In genomic region chr16:1981972-1982574, GRCh38 we compare ENCODE assay signal across 17 cellular contexts. TPM values are rescaled to one million over a fixed set of nuclear protein-coding genes. Genes with fewer than 3 reads are reported as not detected.
DNase-seq lines count a peak whose midpoint lies in the region; ATAC-seq and FAIRE-seq lines count a peak whose summit lies in the region.
"Had no signal": no experiment of that assay in that cellular context is flagged by ENCODE, and none has a peak within 500 bp of the region (broad histone marks: within the 10 kb centered on the region; RNA-seq: fewer than 3 reads in every experiment).

No MANE protein-coding gene starts in this region.

- no peak for FAIRE-seq in small intestine (lab: Jason Lieb, UNC)
- FAIRE-seq: kidney had no signal

- H3K4me3 Mint-ChIP-seq in activated naive CD4-positive, alpha-beta T cell treated with anti-CD3 and anti-CD28 coated beads for 36 hours, result peak overlapping the region; percentile 80

- 15 to 49% (median 23%) methylated on average over 6 of the region's 6 CpGs for WGBS in small intestine, 3 donors

- H3K4me1 Mint-ChIP-seq in activated naive CD4-positive, alpha-beta T cell treated with anti-CD3 and anti-CD28 coated beads for 36 hours (ENCODE audit: low read depth), result peaks cover 10% of the 10 kb centered on the region

- H3K9me3 Mint-ChIP-seq in activated naive CD4-positive, alpha-beta T cell treated with anti-CD3 and anti-CD28 coated beads for 36 hours, result no peaks in the 10 kb centered on the region

- peaks cover 19% of the 10 kb centered on the region for H3K36me3 Mint-ChIP-seq in activated naive CD4-positive, alpha-beta T cell treated with anti-CD3 and anti-CD28 coated beads for 36 hours (ENCODE audit: low read depth)

- no peak for DNase-seq in activated naive CD4-positive, alpha-beta T cell treated with anti-CD3 and anti-CD28 coated beads for 36 hours
- DNase-seq in activated naive CD4-positive, alpha-beta T cell treated with Interleukin-2 at 50 U/mL for 16 hours, result no peak
- peak; percentile 37 for DNase-seq in NCI-H526 treated with DMSO at 0.1 percent for 48 hours (lab: John Stamatoyannopoulos, UW)
- DNase-seq in small intestine, result peak; percentile 66
- no peak for DNase-seq in HuH-7.5 (ENCODE audit: low spot score)
- DNase-seq: activated gamma-delta T cell, cortex of kidney, foreskin fibroblast, GOT3, kidney, NCI-H1105, tibial artery had no signal

- H3K27me3 Mint-ChIP-seq in activated naive CD4-positive, alpha-beta T cell treated with anti-CD3 and anti-CD28 coated beads for 36 hours (ENCODE audit: low read depth), result peaks cover 22% of the 10 kb centered on the region

- no peak overlapping the region for H3K27ac Mint-ChIP-seq in activated naive CD4-positive, alpha-beta T cell treated with anti-CD3 and anti-CD28 coated beads for 36 hours

- peaks cover 0 to 5% of the 10 kb centered on the region in 2 donors for H3K27me3 ChIP-seq in small intestine (ENCODE audit: control insufficient read depth in 2 of 2, insufficient read depth in 2 of 2, low read length in 2 of 2)

- H3K4me3 ChIP-seq in small intestine (ENCODE audit: low read depth in 1 of 2, low read length in 2 of 2), result no peak overlapping the region
- H3K4me3 ChIP-seq: tibial artery had no signal

- intact Hi-C loops in activated naive CD4-positive, alpha-beta T cell treated with anti-CD3 and anti-CD28 coated beads for 36 hours (cut with micrococcal nuclease), result no loop called here

- ATAC-seq in esophagus mucosa (peak; percentile 2), GM19452 (IDR thresholded peaks at IDR 0.05; ENCODE audit: unreplicated experiment) (no peak), GM18498 (IDR thresholded peaks at IDR 0.05; ENCODE audit: unreplicated experiment) (no peak)

- H3K36me3 ChIP-seq in small intestine (ENCODE audit: control insufficient read depth in 2 of 2, insufficient read depth in 2 of 2, low read length in 2 of 2), result peaks cover 2% of the 10 kb centered on the region in 2 donors

- H3K4me1 ChIP-seq in small intestine (ENCODE audit: control insufficient read depth in 2 of 2, insufficient read depth in 1 of 2, low read depth in 1 of 2, low read length in 1 of 2), result peaks cover 0 to 5% of the 10 kb centered on the region in 2 donors

- CTCF ChIA-PET in activated naive CD4-positive, alpha-beta T cell treated with anti-CD3 and anti-CD28 coated beads for 36 hours (lab: Charles Lee), result interaction anchor here (0.7 to 1.4 kb wide), 3 partner anchors 8 to 32 kb away, joined by 3 to 4 read pairs (median 4); no protein-coding TSS in a partner anchor

- no peaks in the 10 kb centered on the region for H3K9me3 ChIP-seq in small intestine (ENCODE audit: control insufficient read depth, low read depth)
- H3K9me3 ChIP-seq: BLaER1 treated with 17β-estradiol and CSF1 and Interleukin-3, amounts not matched to agents 10 nM and 100 nM; tibial artery had no signal

- peak overlapping the region; percentile 5 to 78 for H3K27ac ChIP-seq in small intestine (ENCODE audit: low read depth in 1 of 2, low read length in 1 of 2)
- H3K27ac ChIP-seq: BLaER1 treated with 17β-estradiol and CSF1 and Interleukin-3, amounts not matched to agents 10 nM and 100 nM; tibial artery had no signal

RNA-seq across cellular contexts. Expression of gene NOXO1, which starts 0.8 kb away (rescaled TPM):
- total RNA-seq in activated naive CD4-positive, alpha-beta T cell treated with anti-CD3 and anti-CD28 coated beads for 36 hours, result not detected
- 4.6 TPM for total RNA-seq in esophagus mucosa
- 10 to 100 TPM in 2 of 3 donors, 1 to 10 TPM in 1; 5.0 to 30.5 (median 16.5) TPM for polyA plus RNA-seq in small intestine

RNA-seq across cellular contexts. Expression of gene GFER, which starts 1.9 kb away (rescaled TPM):
- total RNA-seq in activated naive CD4-positive, alpha-beta T cell treated with anti-CD3 and anti-CD28 coated beads for 36 hours, result 10 to 100 TPM; 29.8 to 30.1 TPM
- total RNA-seq in esophagus mucosa, result 17.0 TPM
- 100 to 1,000 TPM in 2 of 3 donors, 10 to 100 TPM in 1; 58.0 to 261 (median 131) TPM for polyA plus RNA-seq in small intestine

RNA-seq across cellular contexts. Expression of gene SYNGR3, which starts 7.7 kb away (rescaled TPM):
- 1 to 10 TPM; 5.7 to 7.2 TPM for total RNA-seq in activated naive CD4-positive, alpha-beta T cell treated with anti-CD3 and anti-CD28 coated beads for 36 hours
- total RNA-seq in esophagus mucosa, result 0.16 TPM
- 1 to 10 TPM in 2 of 3 donors, under 1 TPM in 1; 0.45 to 5.4 (median 1.1) TPM for polyA plus RNA-seq in small intestine

RNA-seq across cellular contexts. Expression of gene TBL3, which starts 10.2 kb away (rescaled TPM):
- 10 to 100 TPM; 36.5 to 38.0 TPM for total RNA-seq in activated naive CD4-positive, alpha-beta T cell treated with anti-CD3 and anti-CD28 coated beads for 36 hours
- 31.5 TPM for total RNA-seq in esophagus mucosa
- 10 to 100 TPM; 45.4 to 49.7 (median 45.8) TPM for polyA plus RNA-seq in small intestine

RNA-seq across cellular contexts. Expression of gene RNF151, which starts 15.4 kb away (rescaled TPM):
- total RNA-seq in activated naive CD4-positive, alpha-beta T cell treated with anti-CD3 and anti-CD28 coated beads for 36 hours, result not detected
- not detected for total RNA-seq in esophagus mucosa
- polyA plus RNA-seq in small intestine, result under 1 TPM in 1 of 3 donors, not detected in 2; 0.18 TPM
- total RNA-seq: kidney, pulmonary artery endothelial cell had no signal

Comparison
In these comparisons a context has a peak if more than half of its experiments do, and no peak if none do; other contexts are left out.
1. DNase-seq: peak in NCI-H526 treated with DMSO at 0.1 percent for 48 hours (single experiment) and small intestine (single experiment); none in activated naive CD4-positive, alpha-beta T cell treated with anti-CD3 and anti-CD28 coated beads for 36 hours (single experiment), activated naive CD4-positive, alpha-beta T cell treated with Interleukin-2 at 50 U/mL for 16 hours (single experiment) and HuH-7.5 (single experiment).